8 cellular contexts compared by ENCODE assay signal in the genomic region with DNA sequence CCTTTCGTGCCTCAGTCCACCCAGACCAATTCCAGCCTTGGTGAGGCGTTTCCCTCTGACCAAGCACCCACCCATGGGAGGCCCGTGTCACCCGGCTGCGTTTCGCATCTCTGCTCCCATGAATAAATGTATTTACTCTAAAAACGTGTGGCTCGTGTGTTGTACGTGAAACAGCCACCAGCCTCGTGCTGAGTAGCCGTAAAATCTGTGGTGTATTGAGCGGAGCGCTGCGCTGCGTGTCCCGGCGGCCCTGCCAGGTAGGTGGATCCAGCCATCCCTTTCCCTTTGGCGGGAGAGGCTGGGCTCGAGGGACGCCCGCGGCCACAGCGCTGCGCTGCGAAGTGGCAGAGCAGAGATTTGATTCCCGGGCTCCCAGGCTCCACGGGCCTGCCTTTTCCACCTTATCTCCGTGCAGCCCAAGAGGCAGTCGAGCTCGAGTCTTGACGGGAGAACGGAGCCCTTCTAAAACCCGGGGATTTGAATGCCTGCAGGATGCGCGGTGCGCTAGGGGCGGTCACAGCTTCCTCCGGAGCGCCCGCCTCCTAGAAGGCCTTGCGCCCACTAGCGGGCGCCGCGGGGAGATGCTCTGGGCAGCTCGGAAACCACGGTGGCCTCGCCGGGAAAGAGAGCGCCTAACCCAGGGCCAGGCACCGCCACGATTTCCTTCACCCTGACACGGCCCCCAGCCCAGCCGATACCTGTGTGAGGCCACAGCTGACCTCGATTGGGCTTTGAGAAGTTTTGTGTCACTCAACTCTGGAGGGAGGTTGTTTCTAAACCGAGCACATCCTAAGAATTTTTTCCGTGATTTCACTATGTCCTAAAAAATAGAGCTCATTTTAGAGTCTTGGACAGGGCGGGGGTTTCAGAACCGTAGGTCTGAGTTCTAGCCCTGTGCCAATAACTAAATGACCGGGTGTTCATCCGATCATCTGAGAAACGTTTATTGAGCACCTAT. TPM values are rescaled to one million over a fixed set of nuclear protein-coding genes. Genes with fewer than 3 reads are reported as not detected.
A peak's percentile ranks its signal among the peaks of the same experiment; 100 is the strongest.
DNase-seq lines count a peak whose midpoint lies in the region; ATAC-seq and TF ChIP-seq lines count a peak whose summit lies in the region.

No MANE protein-coding gene starts in this region.

- peak overlapping the region; percentile 53 for H3K4me3 ChIP-seq in A673 (ENCODE audit: low read depth, low read length, poor library complexity, severe bottlenecking)

- no peaks in the 10 kb centered on the region for H3K36me3 ChIP-seq in A673 (ENCODE audit: insufficient read depth, low read length, poor library complexity, severe bottlenecking)

- POLR2A ChIA-PET in A673 (lab: Charles Lee; ENCODE audit: low non-redundant PET) = no interaction called here

- no peaks in the 10 kb centered on the region for H3K9me3 ChIP-seq in A673 (ENCODE audit: low read depth, low read length, poor library complexity, severe bottlenecking)

- BruUV-seq in A673 (replicated peaks; lab: Mats Ljungman, UMichigan) = no TSS peak

- H3K27ac ChIP-seq in A673 (ENCODE audit: low read depth, low read length, poor library complexity, severe bottlenecking) (no peak overlapping the region), cingulate gyrus (ENCODE audit: low read depth, low read length) (peak overlapping the region; percentile 65)

- peaks cover under 1% of the 10 kb centered on the region for H3K4me1 ChIP-seq in A673 (ENCODE audit: insufficient read depth, low read length, poor library complexity, severe bottlenecking)

- peak; percentile 95 for TF ChIP-seq CTCF in A673 (conservative IDR thresholded peaks at IDR 0.05; ENCODE audit: low read depth, low read length)

- CTCF ChIA-PET in A673 (lab: Charles Lee) = interaction anchor here (0.5 to 1.4 kb wide), 7 partner anchors 42 to 228 kb away, joined by 3 to 23 read pairs (median 4); no protein-coding TSS in a partner anchor

- H3K27me3 ChIP-seq in A673 (replicated peaks; ENCODE audit: insufficient read depth, low read depth, low read length, poor library complexity) = peaks cover 3% of the 10 kb centered on the region

- ATAC-seq in GM18517 (IDR thresholded peaks at IDR 0.05; ENCODE audit: unreplicated experiment) (peak; percentile 41), HG03095 (IDR thresholded peaks at IDR 0.05; ENCODE audit: unreplicated experiment) (peak; percentile 59)

- intact Hi-C loops in A673 (cut with micrococcal nuclease; ENCODE audit: unreplicated experiment) = loop anchor here (2.0 to 5.0 kb wide), 2 partner anchors 150 to 230 kb away; no protein-coding TSS in a partner anchor

- peak; percentile 92 for DNase-seq in A673 (ENCODE audit: low spot score)
- peak; percentile 85 for DNase-seq in NCI-H2227 treated with DMSO at 0.1 percent for 48 hours (lab: John Stamatoyannopoulos, UW)
- DNase-seq in activated CD4-positive, alpha-beta T cell treated with anti-CD3 and anti-CD28 coated beads for 24 hours (ENCODE audit: low read depth in 2 of 2) = peak; percentile 66 to 68
- DNase-seq in left kidney (ENCODE audit: low read depth, low spot score) = peak; percentile 95
- DNase-seq in stimulated activated CD4-positive, alpha-beta T cell treated with anti-CD3 and anti-CD28 coated beads, Interleukin-2, amount 100 ng/mL, for 24 hours = peak; percentile 84 to 88

RNA-seq across cellular contexts. Expression of a gene that starts 3.9 kb away (rescaled TPM):
- total RNA-seq in A673 (2021) = 230 and 245 TPM in 2 replicates

RNA-seq across cellular contexts. Expression of a gene that starts 15.4 kb away (rescaled TPM):
- total RNA-seq in A673 (2021) = not detected in 2 replicates

RNA-seq across cellular contexts. Expression of a gene that starts 56.9 kb away (rescaled TPM):
- total RNA-seq in A673 (2021) = not detected in 2 replicates
